ENCODE assay signal across 8 cellular contexts in genomic region chr12:100234591-100235304, GRCh38. TPM values are rescaled to one million over a fixed set of nuclear protein-coding genes. Genes with fewer than 3 reads are reported as not detected.
DNase-seq lines count a peak whose midpoint lies in the region; ATAC-seq and TF ChIP-seq lines count a peak whose summit lies in the region.

No MANE protein-coding gene starts in this region.

- no peak overlapping the region for H3K9ac ChIP-seq in parathyroid adenoma

- no peak overlapping the region for H3K27ac ChIP-seq in C4-2B
- no peak overlapping the region for H3K27ac ChIP-seq in parathyroid adenoma

- no peaks in the 10 kb centered on the region for H3K27me3 ChIP-seq in parathyroid adenoma (ENCODE audit: control insufficient read depth, insufficient read depth, low read length)

- no peak overlapping the region for H2AFZ ChIP-seq in parathyroid adenoma

- TF ChIP-seq CTCF in C4-2B (conservative IDR thresholded peaks at IDR 0.05) (peak; percentile 84), fibroblast of the aortic adventitia (IDR thresholded peaks at IDR 0.05; ENCODE audit: insufficient read depth, low read length) (peak; percentile 83), parathyroid adenoma (IDR thresholded peaks at IDR 0.05) (peak; percentile 70)

- H3K9me3 ChIP-seq in parathyroid adenoma (ENCODE audit: control insufficient read depth, low read length), result no peaks in the 10 kb centered on the region

- peak; percentile 60 for ATAC-seq in GM18858 (IDR thresholded peaks at IDR 0.05; ENCODE audit: unreplicated experiment)
- ATAC-seq in GM21528 (IDR thresholded peaks at IDR 0.05; ENCODE audit: low FRiP score, unreplicated experiment), result no peak
- no peak for ATAC-seq in HG03469 (IDR thresholded peaks at IDR 0.05; ENCODE audit: unreplicated experiment)

- DNase-seq in Kasumi-1 (lab: John Stamatoyannopoulos, UW) (peak; percentile 53 to 75), SK-MEL-5 (ENCODE audit: low read depth, low spot score) (peak; percentile 72), fibroblast of the aortic adventitia (ENCODE audit: low read depth) (peak; percentile 83)

- H3K4me2 ChIP-seq in parathyroid adenoma (ENCODE audit: low read length), result no peak overlapping the region

- H3K4me3 ChIP-seq in fibroblast of the aortic adventitia (ENCODE audit: low read depth, low read length), result no peak overlapping the region
- H3K4me3 ChIP-seq in parathyroid adenoma (ENCODE audit: low read depth, low read length), result no peak overlapping the region

- in situ Hi-C loops in SK-MEL-5 (cut with HindIII; ENCODE audit: low pct_unique_long_range_greater_than_20kb, low sequenced_read_pairs), result no loop called here

- H3K4me1 ChIP-seq in parathyroid adenoma, result no peaks in the 10 kb centered on the region

- H3K79me2 ChIP-seq in parathyroid adenoma, result no peaks in the 10 kb centered on the region

- H3K36me3 ChIP-seq in parathyroid adenoma (ENCODE audit: control insufficient read depth, insufficient read depth, low read length), result no peaks in the 10 kb centered on the region

RNA-seq across cellular contexts. Expression of gene DEPDC4, which starts 32.1 kb away (rescaled TPM):
- 1.1 and 2.5 TPM in 2 replicates for total RNA-seq in SK-MEL-5 (2014; rRNA removed; shearing (Covaris generic))
- 0.95 and 1.2 TPM in 2 replicates for polyA plus RNA-seq in SK-MEL-5 (2015; cell fraction: cytosol; rRNA removed)
- 0.78 and 4.6 TPM in 2 replicates for polyA plus RNA-seq in SK-MEL-5 (2015; cell fraction: nucleus; rRNA removed)
- 2.1 and 5.9 TPM in 2 replicates for total RNA-seq in fibroblast of the aortic adventitia (ENCODE audit: low replicate concordance)

RNA-seq across cellular contexts. Expression of gene SCYL2, which starts 32.2 kb away (rescaled TPM):
- total RNA-seq in SK-MEL-5 (2014; rRNA removed; shearing (Covaris generic)), result 42.1 and 45.1 TPM in 2 replicates
- polyA plus RNA-seq in SK-MEL-5 (2015; cell fraction: cytosol; rRNA removed), result 30.4 and 36.1 TPM in 2 replicates
- 52.8 and 90.8 TPM in 2 replicates for polyA plus RNA-seq in SK-MEL-5 (2015; cell fraction: nucleus; rRNA removed)
- total RNA-seq in fibroblast of the aortic adventitia (ENCODE audit: low replicate concordance), result 49.1 and 49.4 TPM in 2 replicates

RNA-seq across cellular contexts. Expression of gene ACTR6, which starts 34.1 kb away (rescaled TPM):
- 36.0 and 39.1 TPM in 2 replicates for total RNA-seq in SK-MEL-5 (2014; rRNA removed; shearing (Covaris generic))
- polyA plus RNA-seq in SK-MEL-5 (2015; cell fraction: cytosol; rRNA removed), result 27.9 and 31.0 TPM in 2 replicates
- 18.1 and 26.5 TPM in 2 replicates for polyA plus RNA-seq in SK-MEL-5 (2015; cell fraction: nucleus; rRNA removed)
- total RNA-seq in fibroblast of the aortic adventitia (ENCODE audit: low replicate concordance), result 9.2 and 30.0 TPM in 2 replicates
